Comparison of ENCODE assay signal across 6 cellular contexts in the genomic region with DNA sequence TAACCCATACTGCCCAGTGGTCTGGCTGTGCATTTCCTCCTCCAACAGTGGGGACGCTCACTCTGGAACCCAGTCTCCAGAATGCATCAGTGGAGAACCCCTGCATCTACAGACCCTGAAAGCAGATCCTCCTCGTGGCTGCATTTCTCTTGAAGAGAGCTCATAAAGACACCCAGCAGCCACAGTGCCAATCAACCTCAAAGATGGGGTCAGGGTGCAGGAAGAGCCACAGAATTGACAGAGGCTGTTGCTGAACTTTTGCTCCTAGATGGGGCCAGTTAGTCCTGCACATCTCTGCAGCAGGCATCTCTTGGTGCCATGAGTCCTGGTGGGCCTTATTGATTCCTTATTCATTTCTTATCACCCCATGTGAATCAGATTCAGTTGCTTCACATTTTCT. TPM values are rescaled to one million over a fixed set of nuclear protein-coding genes. Genes with fewer than 3 reads are reported as not detected.
"Had no signal": no experiment of that assay in that cellular context is flagged by ENCODE, and none has a peak within 500 bp of the region (broad histone marks: within the 10 kb centered on the region; RNA-seq: fewer than 3 reads in every experiment).

No MANE protein-coding gene starts in this region.

- H3K27ac Mint-ChIP-seq: GM23338, H9 had no signal

- ATAC-seq: GM23338, HepG2, K562 had no signal

- DNase-seq: H9, HCEC 1CT had no signal

- H3K4me3 ChIP-seq: GM23338, K562 had no signal

- H3K9me3 Mint-ChIP-seq: GM23338, H9 had no signal

- H3K27ac ChIP-seq: HL-60 had no signal

- H3K4me3 Mint-ChIP-seq: GM23338, H9 had no signal

RNA-seq across cellular contexts. Expression of a gene that starts 39.6 kb away (rescaled TPM):
- total RNA-seq: HepG2 had no signal
